7 cellular contexts compared by ENCODE assay signal in genomic region chr2:168245074-168245825, GRCh38.
DNase-seq lines count a peak whose midpoint lies in the region; ATAC-seq and TF ChIP-seq lines count a peak whose summit lies in the region.

No MANE protein-coding gene starts in this region.

- in situ Hi-C loops in astrocyte of the cerebellum (cut with HindIII; ENCODE audit: low sequenced_read_pairs) = no loop called here

- H3K9me3 ChIP-seq in DOHH2 (ENCODE audit: control insufficient read depth, insufficient read depth, low read length) (no peaks in the 10 kb centered on the region), KOPT-K1 (ENCODE audit: insufficient read depth, low read length, poor library complexity, severe bottlenecking) (no peaks in the 10 kb centered on the region)

- H3K27ac Mint-ChIP-seq in nephron = peak overlapping the region; percentile 60 to 92 (median 62)

- H3F3A ChIP-seq in DOHH2 (ENCODE audit: control insufficient read depth, insufficient read depth) = no peaks in the 10 kb centered on the region

- H3K27ac ChIP-seq in DOHH2 (ENCODE audit: low read depth, low read length) = no peak overlapping the region
- peak overlapping the region; percentile 56 for H3K27ac ChIP-seq in KOPT-K1 (ENCODE audit: low read depth, low read length, poor library complexity, severe bottlenecking)

- H3K4me3 Mint-ChIP-seq in nephron = peak overlapping the region; percentile 84 to 90 (median 87)

- H3K4me2 ChIP-seq in DOHH2 (ENCODE audit: low read length) = peak overlapping the region; percentile 51

- peaks cover 27% of the 10 kb centered on the region for H3K4me1 ChIP-seq in DOHH2 (ENCODE audit: control insufficient read depth, low read length)

- ATAC-seq in GM19395 (IDR thresholded peaks at IDR 0.05; ENCODE audit: unreplicated experiment) = no peak
- ATAC-seq in HG03045 (IDR thresholded peaks at IDR 0.05; ENCODE audit: unreplicated experiment) = no peak
- ATAC-seq in GM21576 (IDR thresholded peaks at IDR 0.05; ENCODE audit: unreplicated experiment) = no peak

- peaks cover 4% of the 10 kb centered on the region for H3K36me3 ChIP-seq in DOHH2 (ENCODE audit: control insufficient read depth, low read length)
- H3K36me3 ChIP-seq in KOPT-K1 (ENCODE audit: insufficient read depth, low read length) = no peaks in the 10 kb centered on the region

- H3K9me3 Mint-ChIP-seq in nephron = no peaks in the 10 kb centered on the region

- H3K79me2 ChIP-seq in DOHH2 (ENCODE audit: control insufficient read depth, low read length) = peaks cover 58% of the 10 kb centered on the region

- H3K4me3 ChIP-seq in DOHH2 (ENCODE audit: low read length) (peak overlapping the region; percentile 27), astrocyte of the cerebellum (ENCODE audit: low read depth, low read length) (peak overlapping the region; percentile 71)

- TF ChIP-seq CTCF in DOHH2 (IDR thresholded peaks at IDR 0.05; ENCODE audit: low read depth, low read length, poor library complexity, severe bottlenecking) (no peak), astrocyte of the cerebellum (IDR thresholded peaks at IDR 0.05; ENCODE audit: low read depth, low read length, missing control alignments) (no peak), nephron (IDR thresholded peaks at IDR 0.05; ENCODE audit: unreplicated experiment in 3 of 3) (no peak)

- DNase-seq in astrocyte of the cerebellum (ENCODE audit: low read depth) = no peak

- no peaks in the 10 kb centered on the region for H3K27me3 ChIP-seq in DOHH2 (ENCODE audit: control insufficient read depth, low read length)

- peaks cover 9% of the 10 kb centered on the region for H3K27me3 Mint-ChIP-seq in nephron (ENCODE audit: low read depth)

- peaks cover 35% of the 10 kb centered on the region for H3K4me1 Mint-ChIP-seq in nephron

- no peaks in the 10 kb centered on the region for H3K36me3 Mint-ChIP-seq in nephron (ENCODE audit: low read depth)

- H4K20me1 ChIP-seq in DOHH2 (ENCODE audit: control insufficient read depth, insufficient read depth, low read depth, low read length) = peaks cover 3% of the 10 kb centered on the region; the same call in 1 of the 2 replicates

- no peaks in the 10 kb centered on the region for H3K9me2 ChIP-seq in DOHH2 (replicated peaks; ENCODE audit: control insufficient read depth, low read length)
